Comparison of ENCODE assay signal across 10 cellular contexts in the genomic region with DNA sequence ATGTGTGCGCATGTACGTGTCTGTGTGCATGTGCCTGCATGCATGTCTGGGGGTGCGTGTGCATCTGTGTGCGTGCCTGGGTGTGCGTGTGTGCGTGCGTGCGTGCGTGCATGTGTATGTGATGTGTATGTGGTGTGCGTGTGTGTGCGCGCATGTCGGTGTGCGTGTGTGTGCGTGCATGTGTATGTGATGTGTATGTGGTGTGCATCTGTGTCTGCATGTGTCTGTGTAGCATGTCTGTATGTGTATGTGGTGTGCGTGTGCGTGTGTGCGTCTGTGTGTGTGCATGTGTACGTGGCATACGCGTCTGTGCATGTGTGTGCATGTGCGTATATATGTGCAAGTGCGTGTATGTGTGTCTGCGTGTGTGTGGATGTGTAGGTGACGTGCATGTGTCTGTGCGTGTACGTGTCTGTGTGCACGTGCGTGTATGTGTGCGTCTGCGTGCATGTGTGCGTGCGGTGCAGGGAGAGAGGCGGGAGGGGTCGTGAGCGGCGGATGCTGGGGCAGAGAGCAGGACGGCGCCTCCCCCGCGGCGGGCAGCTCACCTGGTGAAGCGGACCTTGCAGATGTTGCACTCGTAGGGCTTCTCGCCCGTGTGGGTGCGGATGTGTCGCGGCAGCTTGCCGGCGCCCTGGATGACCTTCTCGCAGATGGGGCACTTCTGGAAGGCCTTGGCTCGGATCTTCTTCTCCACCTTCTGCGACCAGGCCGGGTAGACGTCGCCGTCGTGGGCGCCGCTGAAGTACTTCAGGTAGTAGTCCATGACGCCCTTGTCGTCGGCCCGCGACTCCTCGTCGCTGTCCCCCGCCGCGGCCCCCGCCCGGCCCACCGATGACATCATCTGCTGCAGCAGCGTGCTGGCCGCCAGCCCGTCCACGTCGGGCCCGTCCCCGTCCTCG. TPM values are rescaled to one million over a fixed set of nuclear protein-coding genes. Genes with fewer than 3 reads are reported as not detected.
DNase-seq lines count a peak whose midpoint lies in the region; ATAC-seq and TF ChIP-seq lines count a peak whose summit lies in the region.
"Had no signal": no experiment of that assay in that cellular context is flagged by ENCODE, and none has a peak within 500 bp of the region (broad histone marks: within the 10 kb centered on the region; RNA-seq: fewer than 3 reads in every experiment).

No MANE protein-coding gene starts in this region.

- TF ChIP-seq EP300 in tibial nerve (IDR thresholded peaks at IDR 0.05), result no peak

- peaks cover 9% of the 10 kb centered on the region for H3K36me3 Mint-ChIP-seq in activated naive CD8-positive, alpha-beta T cell
- peaks cover 41% of the 10 kb centered on the region for H3K36me3 Mint-ChIP-seq in activated naive CD8-positive, alpha-beta T cell treated with anti-CD3 and anti-CD28 coated beads for 36 hours
- peaks cover 87% of the 10 kb centered on the region for H3K36me3 Mint-ChIP-seq in MCF 10A (ENCODE audit: insufficient read depth, unreplicated experiment)

- intact Hi-C loops in MCF 10A (cut with micrococcal nuclease) (loop anchor here (5.0 kb wide), 1 partner anchor 46 kb away; a partner anchor contains a TSS), lower lobe of right lung (cut with DNase I) (no loop called here)

- no peak for DNase-seq in activated naive CD8-positive, alpha-beta T cell treated with anti-CD3 and anti-CD28 coated beads for 36 hours
- no peak for DNase-seq in MCF 10A (ENCODE audit: unreplicated experiment)
- DNase-seq in lower lobe of right lung, result no peak
- DNase-seq in tibial nerve (ENCODE audit: low spot score in 2 of 2), result no peak
- DNase-seq in EL, result no peak
- DNase-seq: occipital lobe; stimulated activated naive CD4-positive, alpha-beta T cell treated with Interleukin-2 at 50 U/mL for 16 hours had no signal

- 85 to 88% methylated on average over 82 of the region's 82 CpGs for WGBS in tibial nerve, 2 donors

- BruUV-seq in MCF 10A (replicated peaks; lab: Mats Ljungman, UMichigan), result no TSS peak

- H3K27me3 ChIP-seq in lower lobe of right lung (ENCODE audit: low read depth), result no peaks in the 10 kb centered on the region
- no peaks in the 10 kb centered on the region for H3K27me3 ChIP-seq in tibial nerve

- H3K4me1 ChIP-seq in lower lobe of right lung (peaks cover 46% of the 10 kb centered on the region), tibial nerve (peaks cover 0 to 88% (median 37%) of the 10 kb centered on the region in 4 donors)

- peak overlapping the region; percentile 23 for H3K27ac Mint-ChIP-seq in activated naive CD8-positive, alpha-beta T cell
- H3K27ac Mint-ChIP-seq in activated naive CD8-positive, alpha-beta T cell treated with anti-CD3 and anti-CD28 coated beads for 36 hours, result no peak overlapping the region
- H3K27ac Mint-ChIP-seq in MCF 10A (ENCODE audit: low read depth, unreplicated experiment), result no peak overlapping the region

- H3K27me3 Mint-ChIP-seq in activated naive CD8-positive, alpha-beta T cell, result no peaks in the 10 kb centered on the region
- no peaks in the 10 kb centered on the region for H3K27me3 Mint-ChIP-seq in activated naive CD8-positive, alpha-beta T cell treated with anti-CD3 and anti-CD28 coated beads for 36 hours
- H3K27me3 Mint-ChIP-seq in MCF 10A (ENCODE audit: insufficient read depth, unreplicated experiment), result no peaks in the 10 kb centered on the region

- H3K27ac ChIP-seq in lower lobe of right lung, result no peak overlapping the region
- H3K27ac ChIP-seq in tibial nerve, result peak overlapping the region in 3 of 4 donors; percentile 82 to 91 (median 88)

- POLR2A ChIA-PET in MCF 10A (lab: Yijun Ruan, JAX), result no interaction called here

- CTCF ChIA-PET in MCF 10A (lab: Yijun Ruan, JAX), result no interaction called here

- peak overlapping the region; percentile 60 for H3K4me3 Mint-ChIP-seq in activated naive CD8-positive, alpha-beta T cell
- no peak overlapping the region for H3K4me3 Mint-ChIP-seq in activated naive CD8-positive, alpha-beta T cell treated with anti-CD3 and anti-CD28 coated beads for 36 hours
- peak overlapping the region; percentile 56 for H3K4me3 Mint-ChIP-seq in MCF 10A (ENCODE audit: unreplicated experiment)

- no peak for TF ChIP-seq POLR2A in tibial nerve (IDR thresholded peaks at IDR 0.05)

- no peaks in the 10 kb centered on the region for H3K9me3 Mint-ChIP-seq in activated naive CD8-positive, alpha-beta T cell (ENCODE audit: low read depth)
- H3K9me3 Mint-ChIP-seq in activated naive CD8-positive, alpha-beta T cell treated with anti-CD3 and anti-CD28 coated beads for 36 hours, result peaks cover 2% of the 10 kb centered on the region
- H3K9me3 Mint-ChIP-seq in MCF 10A (ENCODE audit: unreplicated experiment), result no peaks in the 10 kb centered on the region

- peaks cover 59% of the 10 kb centered on the region for H3K36me3 ChIP-seq in lower lobe of right lung
- peaks cover 14 to 70% (median 16%) of the 10 kb centered on the region in 3 donors for H3K36me3 ChIP-seq in tibial nerve

- H3K9me3 ChIP-seq in lower lobe of right lung, result no peaks in the 10 kb centered on the region
- H3K9me3 ChIP-seq in tibial nerve, result no peaks in the 10 kb centered on the region

- TF ChIP-seq CTCF in MCF 10A (IDR thresholded peaks at IDR 0.05; ENCODE audit: unreplicated experiment) (no peak), lower lobe of right lung (IDR thresholded peaks at IDR 0.05) (no peak), tibial nerve (IDR thresholded peaks at IDR 0.05) (no peak)

- ATAC-seq in lower lobe of right lung, result no peak
- ATAC-seq in HG03025 (IDR thresholded peaks at IDR 0.05; ENCODE audit: low FRiP score, unreplicated experiment), result no peak
- ATAC-seq in GM19395 (IDR thresholded peaks at IDR 0.05; ENCODE audit: unreplicated experiment), result no peak

- H3K4me3 ChIP-seq in lower lobe of right lung (peak overlapping the region; percentile 23), tibial nerve (no peak overlapping the region)

- H3K4me1 Mint-ChIP-seq in activated naive CD8-positive, alpha-beta T cell (ENCODE audit: low read depth), result peaks cover 40% of the 10 kb centered on the region
- H3K4me1 Mint-ChIP-seq in activated naive CD8-positive, alpha-beta T cell treated with anti-CD3 and anti-CD28 coated beads for 36 hours, result peaks cover 27% of the 10 kb centered on the region
- peaks cover 41% of the 10 kb centered on the region for H3K4me1 Mint-ChIP-seq in MCF 10A (ENCODE audit: insufficient read depth, unreplicated experiment)

RNA-seq across cellular contexts. Expression of a gene that starts 13.0 kb away (rescaled TPM):
- total RNA-seq in activated naive CD8-positive, alpha-beta T cell treated with anti-CD3 and anti-CD28 coated beads for 36 hours, result 10 to 100 TPM; 34.9 to 35.9 TPM
- total RNA-seq in MCF 10A (2022) (32.7 and 35.1 TPM in 2 replicates), lower lobe of right lung (51.9 TPM), tibial nerve (10 to 100 TPM; 64.9 to 97.7 (median 86.7) TPM)

RNA-seq across cellular contexts. Expression of a gene that starts 46.1 kb away (rescaled TPM):
- 10 to 100 TPM; 24.0 to 26.3 TPM for total RNA-seq in activated naive CD8-positive, alpha-beta T cell treated with anti-CD3 and anti-CD28 coated beads for 36 hours
- total RNA-seq in MCF 10A (2022) (15.1 and 31.4 TPM in 2 replicates), lower lobe of right lung (27.6 TPM), tibial nerve (10 to 100 TPM; 23.0 to 32.4 (median 26.3) TPM)
